Comparison of ENCODE assay signal across 1 cellular context in the genomic region with DNA sequence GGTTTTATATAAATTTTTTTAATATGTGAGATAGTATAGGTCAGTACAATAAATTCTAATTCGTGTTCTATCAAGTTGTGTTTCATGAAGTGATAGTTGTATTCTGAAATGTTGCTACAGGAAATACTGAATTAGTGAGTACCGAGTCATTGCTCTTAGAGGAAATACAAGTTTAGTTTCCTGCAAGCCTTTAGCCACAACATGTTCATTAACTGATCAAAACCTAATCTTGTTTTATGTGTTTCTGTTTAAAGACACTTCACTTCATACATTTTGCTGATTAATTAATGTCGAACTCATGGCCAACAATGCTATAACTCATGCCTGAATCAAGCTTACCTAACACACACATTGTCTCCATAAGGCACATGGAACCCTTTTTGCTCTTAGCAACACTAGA.
TF ChIP-seq lines count a peak whose summit lies in the region.

No MANE protein-coding gene starts in this region.

TF ChIP-seq in K562, 482 proteins besides CTCF, POLR2A, EP300 and RAD21:
- TF ChIP-seq HLTF (IDR thresholded peaks at IDR 0.05), result no peak
- TF ChIP-seq NFRKB (IDR thresholded peaks at IDR 0.05; ENCODE audit: low read depth), result no peak
- TF ChIP-seq, protein P1, sequence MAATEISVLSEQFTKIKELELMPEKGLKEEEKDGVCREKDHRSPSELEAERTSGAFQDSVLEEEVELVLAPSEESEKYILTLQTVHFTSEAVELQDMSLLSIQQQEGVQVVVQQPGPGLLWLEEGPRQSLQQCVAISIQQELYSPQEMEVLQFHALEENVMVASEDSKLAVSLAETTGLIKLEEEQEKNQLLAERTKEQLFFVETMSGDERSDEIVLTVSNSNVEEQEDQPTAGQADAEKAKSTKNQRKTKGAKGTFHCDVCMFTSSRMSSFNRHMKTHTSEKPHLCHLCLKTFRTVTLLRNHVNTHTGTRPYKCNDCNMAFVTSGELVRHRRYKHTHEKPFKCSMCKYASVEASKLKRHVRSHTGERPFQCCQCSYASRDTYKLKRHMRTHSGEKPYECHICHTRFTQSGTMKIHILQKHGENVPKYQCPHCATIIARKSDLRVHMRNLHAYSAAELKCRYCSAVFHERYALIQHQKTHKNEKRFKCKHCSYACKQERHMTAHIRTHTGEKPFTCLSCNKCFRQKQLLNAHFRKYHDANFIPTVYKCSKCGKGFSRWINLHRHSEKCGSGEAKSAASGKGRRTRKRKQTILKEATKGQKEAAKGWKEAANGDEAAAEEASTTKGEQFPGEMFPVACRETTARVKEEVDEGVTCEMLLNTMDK (IDR thresholded peaks at IDR 0.05; ENCODE audit: borderline replicate concordance, insufficient read depth, low read depth, low read length, poor library complexity, severe bottlenecking), result no peak
- TF ChIP-seq EHMT2 (IDR thresholded peaks at IDR 0.05), result no peak
- no peak for TF ChIP-seq ILK (tag; IDR thresholded peaks at IDR 0.05; ENCODE audit: borderline replicate concordance, low read depth)
- TF ChIP-seq ZNF347 (CRISPR knock-in tag; IDR thresholded peaks at IDR 0.05; ENCODE audit: low read depth), result no peak
- TF ChIP-seq SMAD2 (IDR thresholded peaks at IDR 0.05; ENCODE audit: low read depth, low read length), result no peak
- TF ChIP-seq ASH1L (IDR thresholded peaks at IDR 0.05; ENCODE audit: borderline replicate concordance, low read depth, partially characterized antibody), result no peak
- TF ChIP-seq, protein P2, sequence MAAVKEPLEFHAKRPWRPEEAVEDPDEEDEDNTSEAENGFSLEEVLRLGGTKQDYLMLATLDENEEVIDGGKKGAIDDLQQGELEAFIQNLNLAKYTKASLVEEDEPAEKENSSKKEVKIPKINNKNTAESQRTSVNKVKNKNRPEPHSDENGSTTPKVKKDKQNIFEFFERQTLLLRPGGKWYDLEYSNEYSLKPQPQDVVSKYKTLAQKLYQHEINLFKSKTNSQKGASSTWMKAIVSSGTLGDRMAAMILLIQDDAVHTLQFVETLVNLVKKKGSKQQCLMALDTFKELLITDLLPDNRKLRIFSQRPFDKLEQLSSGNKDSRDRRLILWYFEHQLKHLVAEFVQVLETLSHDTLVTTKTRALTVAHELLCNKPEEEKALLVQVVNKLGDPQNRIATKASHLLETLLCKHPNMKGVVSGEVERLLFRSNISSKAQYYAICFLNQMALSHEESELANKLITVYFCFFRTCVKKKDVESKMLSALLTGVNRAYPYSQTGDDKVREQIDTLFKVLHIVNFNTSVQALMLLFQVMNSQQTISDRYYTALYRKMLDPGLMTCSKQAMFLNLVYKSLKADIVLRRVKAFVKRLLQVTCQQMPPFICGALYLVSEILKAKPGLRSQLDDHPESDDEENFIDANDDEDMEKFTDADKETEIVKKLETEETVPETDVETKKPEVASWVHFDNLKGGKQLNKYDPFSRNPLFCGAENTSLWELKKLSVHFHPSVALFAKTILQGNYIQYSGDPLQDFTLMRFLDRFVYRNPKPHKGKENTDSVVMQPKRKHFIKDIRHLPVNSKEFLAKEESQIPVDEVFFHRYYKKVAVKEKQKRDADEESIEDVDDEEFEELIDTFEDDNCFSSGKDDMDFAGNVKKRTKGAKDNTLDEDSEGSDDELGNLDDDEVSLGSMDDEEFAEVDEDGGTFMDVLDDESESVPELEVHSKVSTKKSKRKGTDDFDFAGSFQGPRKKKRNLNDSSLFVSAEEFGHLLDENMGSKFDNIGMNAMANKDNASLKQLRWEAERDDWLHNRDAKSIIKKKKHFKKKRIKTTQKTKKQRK (IDR thresholded peaks at IDR 0.05; ENCODE audit: borderline replicate concordance, low read depth, low read length), result no peak
TF ChIP-seq in K562: peak in this region for 0.
